8 cellular contexts compared by ENCODE assay signal in the genomic region with DNA sequence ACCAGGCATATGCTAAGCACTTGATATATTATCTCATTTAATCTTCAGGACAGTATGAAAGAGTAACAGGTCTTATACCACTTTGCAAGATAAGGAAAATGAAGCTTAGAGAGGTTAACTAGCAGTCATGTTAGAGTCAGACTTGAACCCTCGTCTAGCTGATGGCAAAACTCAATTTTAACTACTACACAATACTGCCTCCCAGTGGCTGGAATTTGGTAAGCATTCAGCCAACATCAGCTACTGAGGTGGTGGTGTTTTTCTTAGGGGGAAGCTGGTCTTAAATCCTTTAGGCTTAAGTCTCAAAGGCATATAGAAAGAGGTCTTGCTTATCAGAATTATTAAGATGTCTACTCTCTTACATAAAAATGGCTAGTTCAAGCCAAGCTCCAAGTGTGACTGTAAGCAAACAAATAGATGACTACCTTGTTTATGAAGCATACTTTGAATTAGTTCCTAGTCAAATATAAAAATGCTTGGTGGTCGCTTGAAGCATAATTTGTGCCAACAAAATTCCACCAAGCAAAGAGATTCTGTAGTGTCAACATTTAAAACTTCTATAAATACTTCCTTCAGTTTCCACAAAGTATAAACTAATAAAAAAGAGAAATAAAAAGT.
A peak's percentile ranks its signal among the peaks of the same experiment; 100 is the strongest.
DNase-seq lines count a peak whose midpoint lies in the region; ATAC-seq, FAIRE-seq and TF ChIP-seq lines count a peak whose summit lies in the region.

No MANE protein-coding gene starts in this region.

- no peak overlapping the region for H3K27ac ChIP-seq in naive thymus-derived CD4-positive, alpha-beta T cell (ENCODE audit: low read depth, low read length)

- H3K4me1 ChIP-seq in naive thymus-derived CD4-positive, alpha-beta T cell (ENCODE audit: control insufficient read depth in 2 of 2, insufficient read depth in 2 of 2, low read length in 2 of 2), result no peaks in the 10 kb centered on the region

- H3K27me3 Mint-ChIP-seq in naive thymus-derived CD4-positive, alpha-beta T cell, result no peaks in the 10 kb centered on the region

- POLR2A ChIA-PET in naive thymus-derived CD4-positive, alpha-beta T cell (lab: Charles Lee), result no interaction called here

- H3K9me3 Mint-ChIP-seq in naive thymus-derived CD4-positive, alpha-beta T cell, result peaks cover 0 to 11% (median 0%) of the 10 kb centered on the region in 11 donors

- intact Hi-C loops in naive thymus-derived CD4-positive, alpha-beta T cell (cut with micrococcal nuclease), result loop anchor here in 1 of 2 donors (5.0 kb wide), 1 partner anchor 874 kb away; no protein-coding TSS in a partner anchor

- FAIRE-seq in RCC 7860 (lab: Jason Lieb, UNC), result peak; percentile 4

- H3K4me1 Mint-ChIP-seq in naive thymus-derived CD4-positive, alpha-beta T cell, result no peaks in the 10 kb centered on the region

- CTCF ChIA-PET in naive thymus-derived CD4-positive, alpha-beta T cell (lab: Charles Lee), result interaction anchor here (0.6 kb wide), 1 partner anchor 31 kb away, joined by 3 read pairs; no protein-coding TSS in a partner anchor

- no peaks in the 10 kb centered on the region for H3K27me3 ChIP-seq in naive thymus-derived CD4-positive, alpha-beta T cell (ENCODE audit: control insufficient read depth in 2 of 2, insufficient read depth in 2 of 2, low read length in 2 of 2)

- H3K36me3 ChIP-seq in naive thymus-derived CD4-positive, alpha-beta T cell (ENCODE audit: control insufficient read depth in 2 of 3, insufficient read depth in 3 of 3, low read length in 3 of 3), result no peaks in the 10 kb centered on the region

- H3K36me3 Mint-ChIP-seq in naive thymus-derived CD4-positive, alpha-beta T cell, result no peaks in the 10 kb centered on the region

- TF ChIP-seq CTCF in AG10803 (conservative IDR thresholded peaks at IDR 0.05; ENCODE audit: low read length), result peak; percentile 76
- TF ChIP-seq CTCF in fibroblast of the aortic adventitia (IDR thresholded peaks at IDR 0.05; ENCODE audit: insufficient read depth, low read length), result peak; percentile 72

- ATAC-seq in GM18511 (IDR thresholded peaks at IDR 0.05; ENCODE audit: unreplicated experiment), result peak; percentile 82
- ATAC-seq in HG03196 (IDR thresholded peaks at IDR 0.05; ENCODE audit: unreplicated experiment), result peak; percentile 72
- no peak for ATAC-seq in naive thymus-derived CD4-positive, alpha-beta T cell

- H3K9me3 ChIP-seq in naive thymus-derived CD4-positive, alpha-beta T cell (ENCODE audit: control insufficient read depth in 2 of 3, low read length in 3 of 3), result no peaks in the 10 kb centered on the region

- peak; percentile 22 for DNase-seq in AG10803 (ENCODE audit: low read depth)
- DNase-seq in RCC 7860 (ENCODE audit: low spot score), result peak; percentile 26
- DNase-seq in fibroblast of the aortic adventitia (ENCODE audit: low read depth), result peak; percentile 61
- DNase-seq in pons (ENCODE audit: low spot score), result peak; percentile 58
- no peak for DNase-seq in GM19238 (ENCODE audit: insufficient read length, low spot score)
- DNase-seq in naive thymus-derived CD4-positive, alpha-beta T cell, result no peak

- H3K4me3 Mint-ChIP-seq in naive thymus-derived CD4-positive, alpha-beta T cell, result no peak overlapping the region

- no peak overlapping the region for H3K4me3 ChIP-seq in AG10803 (ENCODE audit: low read length)
- H3K4me3 ChIP-seq in fibroblast of the aortic adventitia (ENCODE audit: low read depth, low read length), result no peak overlapping the region
- no peak overlapping the region for H3K4me3 ChIP-seq in naive thymus-derived CD4-positive, alpha-beta T cell (ENCODE audit: low read length)

- H3K27ac Mint-ChIP-seq in naive thymus-derived CD4-positive, alpha-beta T cell, result no peak overlapping the region

Comparison
In these comparisons a context has a peak if more than half of its experiments do, and no peak if none do; other contexts are left out.
1. DNase-seq: peak in AG10803 (single experiment), RCC 7860 (single experiment), fibroblast of the aortic adventitia (single experiment) and pons (single experiment); none in GM19238 (single experiment) and naive thymus-derived CD4-positive, alpha-beta T cell (0 of 9).